Comparison of ENCODE assay signal across 9 cellular contexts in the genomic region with DNA sequence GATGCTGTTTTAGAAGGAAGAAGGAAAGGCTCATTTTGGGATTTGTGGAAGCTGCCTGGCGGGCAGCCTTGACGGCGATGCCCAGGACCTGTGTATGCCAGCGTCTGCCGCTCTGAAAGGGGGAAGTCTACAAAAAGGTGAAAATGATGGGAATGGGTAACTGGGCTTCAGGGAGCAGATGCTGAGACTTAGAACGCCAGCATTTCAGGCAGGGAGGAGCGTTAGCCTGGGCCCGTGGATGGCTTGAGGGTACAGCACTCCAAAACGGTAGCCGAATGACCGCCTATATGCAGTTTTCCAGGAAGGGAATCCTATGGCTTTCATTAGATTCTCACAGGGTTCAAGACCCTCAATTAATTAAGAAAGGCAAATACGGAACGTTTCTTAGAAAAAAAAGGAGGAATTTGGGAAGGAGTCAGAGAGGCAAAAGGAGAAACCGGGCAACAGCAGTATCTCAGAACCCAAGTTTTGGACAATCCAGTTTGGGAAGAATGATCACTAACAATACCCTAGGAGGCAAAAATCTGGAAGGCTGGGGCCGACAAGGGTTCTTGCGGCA. TPM values are rescaled to one million over a fixed set of nuclear protein-coding genes. Genes with fewer than 3 reads are reported as not detected.
DNase-seq lines count a peak whose midpoint lies in the region; ATAC-seq and TF ChIP-seq lines count a peak whose summit lies in the region.
"Had no signal": no experiment of that assay in that cellular context is flagged by ENCODE, and none has a peak within 500 bp of the region (broad histone marks: within the 10 kb centered on the region; RNA-seq: fewer than 3 reads in every experiment).

No MANE protein-coding gene starts in this region.

- no peaks in the 10 kb centered on the region for H3K27me3 Mint-ChIP-seq in activated naive CD4-positive, alpha-beta T cell treated with anti-CD3 and anti-CD28 coated beads for 36 hours (ENCODE audit: low read depth)

- H3K27me3 ChIP-seq in WERI-Rb-1 (ENCODE audit: insufficient read depth, low read depth, severe bottlenecking) = no peaks in the 10 kb centered on the region
- no peaks in the 10 kb centered on the region for H3K27me3 ChIP-seq in gastroesophageal sphincter
- H3K27me3 ChIP-seq in osteoblast (ENCODE audit: insufficient read depth, low read length) = no peaks in the 10 kb centered on the region

- H2AFZ ChIP-seq in osteoblast (ENCODE audit: low read length) = peak overlapping the region; percentile 97

- peak overlapping the region; percentile 98 for H3K4me2 ChIP-seq in osteoblast (ENCODE audit: insufficient read depth, low read length)

- peak overlapping the region; percentile 75 for H3K4me3 Mint-ChIP-seq in activated naive CD4-positive, alpha-beta T cell treated with anti-CD3 and anti-CD28 coated beads for 36 hours

- H3K36me3 ChIP-seq in WERI-Rb-1 = no peaks in the 10 kb centered on the region; the same call in 1 of the 2 replicates
- H3K36me3 ChIP-seq in gastroesophageal sphincter = peaks cover 0 to 15% of the 10 kb centered on the region in 2 donors
- peaks cover 18% of the 10 kb centered on the region for H3K36me3 ChIP-seq in osteoblast (ENCODE audit: insufficient read depth, low read length)

- H3K4me3 ChIP-seq in WERI-Rb-1 (ENCODE audit: low read depth, low read length) (peak overlapping the region; percentile 96), gastroesophageal sphincter (peak overlapping the region; percentile 46 to 67), osteoblast (ENCODE audit: insufficient read depth, low read length) (peak overlapping the region; percentile 91)

- no peak for TF ChIP-seq EP300 in gastroesophageal sphincter (IDR thresholded peaks at IDR 0.05)

- H3K79me2 ChIP-seq in osteoblast (ENCODE audit: insufficient read depth, low read length) = peaks cover 13% of the 10 kb centered on the region

- peak overlapping the region; percentile 90 for H3K27ac ChIP-seq in WERI-Rb-1
- H3K27ac ChIP-seq in gastroesophageal sphincter = peak overlapping the region; percentile 71 to 92 (median 92)
- peak overlapping the region; percentile 86 for H3K27ac ChIP-seq in osteoblast (ENCODE audit: low read depth, low read length)

- no peaks in the 10 kb centered on the region for H3K9me3 ChIP-seq in WERI-Rb-1 (ENCODE audit: severe bottlenecking)
- H3K9me3 ChIP-seq in gastroesophageal sphincter = no peaks in the 10 kb centered on the region
- H3K9me3 ChIP-seq in osteoblast (ENCODE audit: low read depth, low read length) = no peaks in the 10 kb centered on the region

- TF ChIP-seq POLR2A in gastroesophageal sphincter (IDR thresholded peaks at IDR 0.05) = no peak

- H3K9me3 Mint-ChIP-seq in activated naive CD4-positive, alpha-beta T cell treated with anti-CD3 and anti-CD28 coated beads for 36 hours = no peaks in the 10 kb centered on the region

- TF ChIP-seq CTCF in WERI-Rb-1 (IDR thresholded peaks at IDR 0.05; ENCODE audit: low read depth, low read length) (no peak), gastroesophageal sphincter (IDR thresholded peaks at IDR 0.05) (no peak), osteoblast (IDR thresholded peaks at IDR 0.05; ENCODE audit: extremely low read depth, low read depth, low read length) (no peak)

- no peak for ATAC-seq in gastroesophageal sphincter
- no peak for ATAC-seq in HG03280 (IDR thresholded peaks at IDR 0.05; ENCODE audit: unreplicated experiment)
- no peak for ATAC-seq in GM21529 (IDR thresholded peaks at IDR 0.05; ENCODE audit: unreplicated experiment)

- peaks cover 5% of the 10 kb centered on the region for H3K36me3 Mint-ChIP-seq in activated naive CD4-positive, alpha-beta T cell treated with anti-CD3 and anti-CD28 coated beads for 36 hours (ENCODE audit: low read depth)

- peaks cover 26% of the 10 kb centered on the region for H3K4me1 Mint-ChIP-seq in activated naive CD4-positive, alpha-beta T cell treated with anti-CD3 and anti-CD28 coated beads for 36 hours (ENCODE audit: low read depth)

- H4K20me1 ChIP-seq in osteoblast (ENCODE audit: insufficient read depth, low read length) = no peaks in the 10 kb centered on the region

- peaks cover 0 to 38% (median 14%) of the 10 kb centered on the region in 3 donors for H3K4me1 ChIP-seq in gastroesophageal sphincter
- H3K4me1 ChIP-seq in osteoblast (ENCODE audit: insufficient read depth, low read length) = peaks cover 23% of the 10 kb centered on the region

- CTCF ChIA-PET in activated naive CD4-positive, alpha-beta T cell treated with anti-CD3 and anti-CD28 coated beads for 36 hours (lab: Charles Lee) = no interaction called here

- intact Hi-C loops in activated naive CD4-positive, alpha-beta T cell treated with anti-CD3 and anti-CD28 coated beads for 36 hours (cut with micrococcal nuclease) = loop anchor here (2.0 to 10.0 kb wide), 4 partner anchors 32 to 920 kb away; a partner anchor contains a TSS

- DNase-seq in activated naive CD4-positive, alpha-beta T cell treated with anti-CD3 and anti-CD28 coated beads for 36 hours = no peak
- DNase-seq in activated naive CD4-positive, alpha-beta T cell treated with Interleukin-2 at 50 U/mL for 16 hours = no peak
- DNase-seq in WERI-Rb-1 (no peak), osteoblast (ENCODE audit: insufficient read length, low spot score, missing footprints) (no peak), HT-29 (ENCODE audit: low spot score) (no peak)

- peak overlapping the region; percentile 89 for H3K27ac Mint-ChIP-seq in activated naive CD4-positive, alpha-beta T cell treated with anti-CD3 and anti-CD28 coated beads for 36 hours

- WGBS in gastroesophageal sphincter (ENCODE audit: low coverage in 1 of 2), 2 donors = 0 to 6% methylated on average over 6 to 16 of the region's 16 CpGs

RNA-seq across cellular contexts. Expression of a gene that starts 0.7 kb away (rescaled TPM):
- total RNA-seq in activated naive CD4-positive, alpha-beta T cell treated with anti-CD3 and anti-CD28 coated beads for 36 hours = 10 to 100 TPM in 1 of 2 experiments, 1 to 10 TPM in 1; 8.6 to 10.1 TPM
- total RNA-seq in gastroesophageal sphincter = 10 to 100 TPM; 11.4 to 24.1 (median 16.3) TPM
- total RNA-seq in osteoblast = 15.2 and 15.3 TPM in 2 replicates
- 11.0 and 13.6 TPM in 2 replicates for total RNA-seq in HT-29 (2014; rRNA removed; shearing (Covaris generic))

RNA-seq across cellular contexts. Expression of a gene that starts 22.7 kb away (rescaled TPM):
- not detected for total RNA-seq in activated naive CD4-positive, alpha-beta T cell treated with anti-CD3 and anti-CD28 coated beads for 36 hours
- total RNA-seq in gastroesophageal sphincter = under 1 TPM in 1 of 4 donors, not detected in 3; 0.15 TPM
- total RNA-seq in osteoblast = 0.36 and 0.59 TPM in 2 replicates
- total RNA-seq in HT-29 (2014; rRNA removed; shearing (Covaris generic)) = not detected in 2 replicates
- total RNA-seq: glomerular endothelial cell had no signal

RNA-seq across cellular contexts. Expression of a gene that starts 35.8 kb away (rescaled TPM):
- 1 to 10 TPM; 1.1 to 1.7 TPM for total RNA-seq in activated naive CD4-positive, alpha-beta T cell treated with anti-CD3 and anti-CD28 coated beads for 36 hours
- 10 to 100 TPM in 3 of 4 donors, 1 to 10 TPM in 1; 8.2 to 14.9 (median 13.2) TPM for total RNA-seq in gastroesophageal sphincter
- total RNA-seq in osteoblast = 2.2 and 2.4 TPM in 2 replicates
- total RNA-seq in HT-29 (2014; rRNA removed; shearing (Covaris generic)) = 2.7 and 2.9 TPM in 2 replicates
